Comparison of ENCODE assay signal across 4 cellular contexts in the genomic region with DNA sequence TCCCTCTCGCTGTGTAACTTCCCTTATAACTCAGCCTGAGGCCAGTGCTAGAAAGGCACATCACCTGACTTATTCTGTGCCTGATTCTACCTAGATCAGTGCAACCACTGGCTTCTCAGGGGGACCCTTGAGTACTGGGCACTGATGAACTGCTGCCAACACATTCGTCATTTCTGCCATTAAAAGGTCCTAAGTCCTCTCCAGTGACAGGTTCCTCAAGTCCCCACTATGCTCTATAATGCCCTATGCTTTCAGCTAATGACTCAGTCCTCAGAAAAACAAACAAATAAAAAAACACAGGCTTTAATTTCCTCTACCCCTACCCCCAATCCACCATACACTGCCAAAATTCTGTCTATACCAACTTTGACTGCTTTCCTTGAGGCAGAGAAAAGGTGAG. TPM values are rescaled to one million over a fixed set of nuclear protein-coding genes. Genes with fewer than 3 reads are reported as not detected.
"Had no signal": no experiment of that assay in that cellular context is flagged by ENCODE, and none has a peak within 500 bp of the region (broad histone marks: within the 10 kb centered on the region; RNA-seq: fewer than 3 reads in every experiment).

No MANE protein-coding gene starts in this region.

RNA-seq across cellular contexts. Expression of gene CLEC18C, which starts 49.6 kb away (rescaled TPM):
- total RNA-seq: left ventricle myocardium superior, pulmonary artery endothelial cell, suprapubic skin, urinary bladder had no signal
